In the genomic region with DNA sequence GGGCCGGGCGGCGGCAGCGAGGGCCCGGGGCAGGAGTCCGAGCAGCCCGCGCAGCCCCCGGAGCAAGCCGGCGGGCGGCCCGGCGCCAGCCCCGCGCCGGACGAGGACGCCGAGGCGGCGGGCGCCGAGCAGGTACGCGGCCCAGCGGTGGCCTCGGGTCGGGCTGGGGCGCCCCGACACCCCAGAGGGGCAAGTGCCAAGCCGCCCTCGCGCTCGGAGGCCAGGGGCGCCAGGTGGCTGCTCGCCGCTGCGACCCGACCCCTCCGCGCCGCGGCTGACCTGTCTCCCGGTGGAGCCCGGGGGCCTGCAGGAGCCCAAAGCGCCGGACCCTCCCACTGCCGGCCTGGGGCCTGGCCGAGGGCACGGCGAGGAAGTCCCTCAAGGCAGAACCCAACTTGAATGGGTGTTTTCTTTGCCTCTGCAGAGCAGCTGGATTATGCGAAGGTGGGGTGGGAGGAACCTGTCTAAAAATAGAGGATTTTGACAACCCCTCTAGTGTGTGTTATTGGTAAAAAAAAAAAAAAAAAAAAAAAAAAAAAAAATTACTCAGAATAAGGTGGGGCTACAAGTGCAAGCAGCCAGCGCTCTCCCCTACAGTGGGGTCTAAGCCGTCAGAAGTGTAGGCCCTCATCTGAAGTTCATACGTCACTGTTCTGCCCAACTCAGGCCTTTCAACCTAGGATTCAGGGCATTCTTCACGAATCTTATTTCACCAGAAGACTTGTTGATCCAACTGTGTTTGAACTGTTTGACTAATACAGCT, we compare ENCODE assay signal across 8 cellular contexts. TPM values are rescaled to one million over a fixed set of nuclear protein-coding genes. Genes with fewer than 3 reads are reported as not detected.
DNase-seq lines count a peak whose midpoint lies in the region; ATAC-seq and TF ChIP-seq lines count a peak whose summit lies in the region.

No MANE protein-coding gene starts in this region.

- no peaks in the 10 kb centered on the region for H3K9me2 ChIP-seq in Loucy (replicated peaks; ENCODE audit: low read depth, low read length)

- peak overlapping the region; percentile 26; the same call in 1 of the 2 replicates for H2AFZ ChIP-seq in Loucy (ENCODE audit: low read length)

- intact Hi-C loops in esophagus squamous epithelium (cut with DNase I), result no loop called here
- intact Hi-C loops in natural killer cell (cut with micrococcal nuclease), result loop anchor here (10.0 kb wide), 1 partner anchor 1494 kb away; a partner anchor contains a TSS

- no peaks in the 10 kb centered on the region for H3K9me3 ChIP-seq in Loucy (ENCODE audit: insufficient read depth, low read depth, low read length)
- no peaks in the 10 kb centered on the region for H3K9me3 ChIP-seq in esophagus squamous epithelium

- no peaks in the 10 kb centered on the region for H4K20me1 ChIP-seq in Loucy (ENCODE audit: insufficient read depth, low read length, poor library complexity, severe bottlenecking)

- H3K27ac Mint-ChIP-seq in natural killer cell, result peak overlapping the region; percentile 2 to 83

- H3F3A ChIP-seq in Loucy (ENCODE audit: low read depth), result no peaks in the 10 kb centered on the region

- peaks cover 43% of the 10 kb centered on the region for H3K4me1 ChIP-seq in Loucy (ENCODE audit: insufficient read depth, low read length, poor library complexity, severe bottlenecking)
- peaks cover 14 to 89% (median 30%) of the 10 kb centered on the region in 3 donors for H3K4me1 ChIP-seq in esophagus squamous epithelium

- H3K27me3 ChIP-seq in H7 (ENCODE audit: control insufficient read depth, insufficient read depth, low read length), result no peaks in the 10 kb centered on the region
- no peaks in the 10 kb centered on the region for H3K27me3 ChIP-seq in Loucy (ENCODE audit: insufficient read depth, low read length, poor library complexity, severe bottlenecking)
- no peaks in the 10 kb centered on the region for H3K27me3 ChIP-seq in esophagus squamous epithelium

- TF ChIP-seq CTCF in Loucy (conservative IDR thresholded peaks at IDR 0.05; ENCODE audit: low read length) (no peak), esophagus squamous epithelium (IDR thresholded peaks at IDR 0.05) (no peak), natural killer cell (IDR thresholded peaks at IDR 0.05) (no peak)

- no peaks in the 10 kb centered on the region for H3K36me3 Mint-ChIP-seq in natural killer cell

- H3K9me3 Mint-ChIP-seq in natural killer cell, result no peaks in the 10 kb centered on the region

- H3K4me3 Mint-ChIP-seq in natural killer cell, result peak overlapping the region; percentile 89

- H3K4me3 ChIP-seq in H7 (ENCODE audit: insufficient read depth, low read depth, low read length), result peak overlapping the region; percentile 61
- H3K4me3 ChIP-seq in Loucy (ENCODE audit: low read length, poor library complexity, severe bottlenecking), result peak overlapping the region; percentile 83
- peak overlapping the region; percentile 61 to 94 (median 82) for H3K4me3 ChIP-seq in esophagus squamous epithelium

- H3K27ac ChIP-seq in esophagus squamous epithelium, result peak overlapping the region; percentile 95 to 98 (median 96)

- 3 to 4% methylated on average over 4 of the region's 57 CpGs for WGBS in esophagus squamous epithelium, 2 donors

- H3K36me3 ChIP-seq in H7 (replicated peaks; ENCODE audit: control insufficient read depth, insufficient read depth, low read length) (peaks cover under 1% of the 10 kb centered on the region), Loucy (ENCODE audit: insufficient read depth, low read length) (peaks cover 3% of the 10 kb centered on the region; the same call in 1 of the 2 replicates), esophagus squamous epithelium (peaks cover 0 to 12% (median 0%) of the 10 kb centered on the region in 3 donors)

- no peak for TF ChIP-seq POLR2A in esophagus squamous epithelium (IDR thresholded peaks at IDR 0.05)

- peaks cover 42% of the 10 kb centered on the region in 2 donors for H3K4me1 Mint-ChIP-seq in natural killer cell

- peak; percentile 3 for DNase-seq in NCI-H1092 treated with DMSO at 0.1 percent for 48 hours (lab: John Stamatoyannopoulos, UW)
- DNase-seq in NCI-H1092 (lab: John Stamatoyannopoulos, UW), result no peak
- peak; percentile 78 for DNase-seq in H7
- DNase-seq in activated T-cell treated with anti-CD3 and anti-CD28 coated beads for 48 hours (ENCODE audit: low read depth), result peak; percentile 10
- no peak for DNase-seq in esophagus squamous epithelium (lab: John Stamatoyannopoulos, UW)
- DNase-seq in natural killer cell, result peak; percentile 28
- DNase-seq in NCI-H2029 (lab: John Stamatoyannopoulos, UW), result no peak

- no peaks in the 10 kb centered on the region for H3K27me3 Mint-ChIP-seq in natural killer cell (ENCODE audit: low read depth in 2 of 2)

- ATAC-seq in natural killer cell, result peak; percentile 6 to 31 (median 16)

- peak overlapping the region; percentile 74 for H3K9ac ChIP-seq in Loucy (ENCODE audit: low read depth, low read length, poor library complexity, severe bottlenecking)

- peaks cover 25% of the 10 kb centered on the region for H3K79me2 ChIP-seq in Loucy (ENCODE audit: insufficient read depth, low read length)

- H3K4me2 ChIP-seq in Loucy (ENCODE audit: low read depth, low read length, poor library complexity, severe bottlenecking), result peak overlapping the region; percentile 74

RNA-seq across cellular contexts. Expression of a gene that starts 0.6 kb away (rescaled TPM):
- total RNA-seq in H7 (2014; rRNA removed; shearing (Covaris generic)), result 4.2 and 4.9 TPM in 2 replicates
- total RNA-seq in esophagus squamous epithelium (10 to 100 TPM; 36.7 to 67.9 (median 47.8) TPM), natural killer cell (10 to 100 TPM; 22.9 to 30.7 (median 25.6) TPM)

Comparison
In these comparisons a context has a peak if more than half of its experiments do, and no peak if none do; other contexts are left out.
1. DNase-seq: peak in NCI-H1092 treated with DMSO at 0.1 percent for 48 hours (single experiment), H7 (single experiment), activated T-cell treated with anti-CD3 and anti-CD28 coated beads for 48 hours (single experiment) and natural killer cell (single experiment); none in NCI-H1092 (single experiment), esophagus squamous epithelium (single experiment) and NCI-H2029 (single experiment).
2. Peak in every context shown above with its lines, with median percentiles within 50 percentile points of each other: H3K4me3 ChIP-seq.